11 cellular contexts compared by ENCODE assay signal in genomic region chr22:42500836-42501179, GRCh38. TPM values are rescaled to one million over a fixed set of nuclear protein-coding genes. Genes with fewer than 3 reads are reported as not detected.
DNase-seq lines count a peak whose midpoint lies in the region; ATAC-seq and TF ChIP-seq lines count a peak whose summit lies in the region.
"Had no signal": no experiment of that assay in that cellular context is flagged by ENCODE, and none has a peak within 500 bp of the region (broad histone marks: within the 10 kb centered on the region; RNA-seq: fewer than 3 reads in every experiment).

No MANE protein-coding gene starts in this region.

- H3K9me3 Mint-ChIP-seq in CD8-positive, alpha-beta memory T cell: no peaks in the 10 kb centered on the region
- H3K9me3 Mint-ChIP-seq in activated CD4-positive, alpha-beta memory T cell treated with anti-CD3 and anti-CD28 coated beads for 36 hours: no peaks in the 10 kb centered on the region
- H3K9me3 Mint-ChIP-seq: activated naive CD8-positive, alpha-beta T cell treated with anti-CD3 and anti-CD28 coated beads for 36 hours had no signal

- H3K27me3 ChIP-seq in CD8-positive, alpha-beta memory T cell (ENCODE audit: insufficient read depth, low read length, poor library complexity, severe bottlenecking): no peaks in the 10 kb centered on the region
- H3K27me3 ChIP-seq in left ventricle myocardium inferior (ENCODE audit: low read depth) (no peaks in the 10 kb centered on the region), skeletal muscle satellite cell (ENCODE audit: control insufficient read depth, insufficient read depth, low read length) (peaks cover 13% of the 10 kb centered on the region)

- no peak for ATAC-seq in T-helper 17 cell

- H3K27ac Mint-ChIP-seq in CD8-positive, alpha-beta memory T cell: peak overlapping the region in 1 of 8 donors; percentile 48
- no peak overlapping the region for H3K27ac Mint-ChIP-seq in T-helper 17 cell
- no peak overlapping the region for H3K27ac Mint-ChIP-seq in activated CD4-positive, alpha-beta memory T cell treated with anti-CD3 and anti-CD28 coated beads for 36 hours
- H3K27ac Mint-ChIP-seq: activated naive CD8-positive, alpha-beta T cell treated with anti-CD3 and anti-CD28 coated beads for 36 hours had no signal

- H3K36me3 ChIP-seq in CD8-positive, alpha-beta memory T cell (ENCODE audit: insufficient read depth, low read length): no peaks in the 10 kb centered on the region
- H3K36me3 ChIP-seq in left ventricle myocardium inferior: no peaks in the 10 kb centered on the region
- H3K36me3 ChIP-seq in skeletal muscle satellite cell (ENCODE audit: insufficient read depth, low read length): no peaks in the 10 kb centered on the region

- H3K36me3 Mint-ChIP-seq in CD8-positive, alpha-beta memory T cell: no peaks in the 10 kb centered on the region
- no peaks in the 10 kb centered on the region for H3K36me3 Mint-ChIP-seq in T-helper 17 cell (ENCODE audit: low read depth)
- no peaks in the 10 kb centered on the region for H3K36me3 Mint-ChIP-seq in activated CD4-positive, alpha-beta memory T cell treated with anti-CD3 and anti-CD28 coated beads for 36 hours
- H3K36me3 Mint-ChIP-seq: activated naive CD8-positive, alpha-beta T cell treated with anti-CD3 and anti-CD28 coated beads for 36 hours had no signal

- H3K9me3 ChIP-seq in CD8-positive, alpha-beta memory T cell (ENCODE audit: low read length): no peaks in the 10 kb centered on the region
- H3K9me3 ChIP-seq in T-helper 17 cell (ENCODE audit: control insufficient read depth, low read length, poor library complexity, severe bottlenecking) (no peaks in the 10 kb centered on the region), left ventricle myocardium inferior (replicated peaks) (no peaks in the 10 kb centered on the region), skeletal muscle satellite cell (replicated peaks; ENCODE audit: low read length) (no peaks in the 10 kb centered on the region)

- CTCF ChIA-PET in CD8-positive, alpha-beta memory T cell (lab: Charles Lee): no interaction called here
- CTCF ChIA-PET in activated CD4-positive, alpha-beta memory T cell treated with anti-CD3 and anti-CD28 coated beads for 36 hours (lab: Charles Lee): interaction anchor here (0.7 kb wide), 1 partner anchor 686 kb away, joined by 3 read pairs; no protein-coding TSS in a partner anchor

- no peak overlapping the region for H3K9ac ChIP-seq in skeletal muscle satellite cell (ENCODE audit: low read depth, low read length)

- peak overlapping the region; percentile 49 for H3K4me3 ChIP-seq in CD8-positive, alpha-beta memory T cell (ENCODE audit: low read length)
- H3K4me3 ChIP-seq in left ventricle myocardium inferior (peak overlapping the region; percentile 60), skeletal muscle satellite cell (ENCODE audit: low read length) (peak overlapping the region; percentile 55)

- peaks cover 4% of the 10 kb centered on the region for H3K4me1 ChIP-seq in CD8-positive, alpha-beta memory T cell (ENCODE audit: insufficient read depth, low read length)
- peaks cover 5% of the 10 kb centered on the region for H3K4me1 ChIP-seq in left ventricle myocardium inferior
- no peaks in the 10 kb centered on the region for H3K4me1 ChIP-seq in skeletal muscle satellite cell (ENCODE audit: control insufficient read depth, insufficient read depth, low read length)

- peaks cover 0 to 11% (median 5%) of the 10 kb centered on the region in 3 donors for H3K4me1 Mint-ChIP-seq in CD8-positive, alpha-beta memory T cell
- H3K4me1 Mint-ChIP-seq in T-helper 17 cell: peaks cover 11% of the 10 kb centered on the region
- H3K4me1 Mint-ChIP-seq in activated CD4-positive, alpha-beta memory T cell treated with anti-CD3 and anti-CD28 coated beads for 36 hours (ENCODE audit: low read depth): peaks cover 15% of the 10 kb centered on the region

- DNase-seq in CD8-positive, alpha-beta memory T cell: no peak
- no peak for DNase-seq in T-helper 17 cell
- peak; percentile 25 for DNase-seq in left ventricle myocardium inferior
- no peak for DNase-seq in midbrain (lab: John Stamatoyannopoulos, UW)
- no peak for DNase-seq in activated CD4-positive, alpha-beta memory T cell treated with anti-CD3 and anti-CD28 coated beads for 36 hours
- DNase-seq in COR-L47 (lab: John Stamatoyannopoulos, UW): no peak
- no peak for DNase-seq in NK-92 (lab: John Stamatoyannopoulos, UW; ENCODE audit: unreplicated experiment)
- DNase-seq: GF-D8, NCI-H2171 had no signal

- intact Hi-C loops in left ventricle myocardium inferior (cut with micrococcal nuclease): no loop called here
- intact Hi-C loops in activated CD4-positive, alpha-beta memory T cell treated with anti-CD3 and anti-CD28 coated beads for 36 hours (cut with micrococcal nuclease): no loop called here

- POLR2A ChIA-PET in CD8-positive, alpha-beta memory T cell (lab: Charles Lee): no interaction called here
- POLR2A ChIA-PET in activated CD4-positive, alpha-beta memory T cell treated with anti-CD3 and anti-CD28 coated beads for 36 hours (lab: Charles Lee): no interaction called here

- H3K27ac ChIP-seq in CD8-positive, alpha-beta memory T cell (ENCODE audit: low read depth, low read length): no peak overlapping the region
- no peak overlapping the region for H3K27ac ChIP-seq in left ventricle myocardium inferior (replicated peaks)

- H3K27me3 Mint-ChIP-seq in CD8-positive, alpha-beta memory T cell: no peaks in the 10 kb centered on the region
- no peaks in the 10 kb centered on the region for H3K27me3 Mint-ChIP-seq in T-helper 17 cell
- no peaks in the 10 kb centered on the region for H3K27me3 Mint-ChIP-seq in activated CD4-positive, alpha-beta memory T cell treated with anti-CD3 and anti-CD28 coated beads for 36 hours
- H3K27me3 Mint-ChIP-seq: activated naive CD8-positive, alpha-beta T cell treated with anti-CD3 and anti-CD28 coated beads for 36 hours had no signal

- peak overlapping the region in 6 of 7 donors; percentile 28 to 69 (median 50) for H3K4me3 Mint-ChIP-seq in CD8-positive, alpha-beta memory T cell
- H3K4me3 Mint-ChIP-seq in T-helper 17 cell: peak overlapping the region; percentile 65
- no peak overlapping the region for H3K4me3 Mint-ChIP-seq in activated CD4-positive, alpha-beta memory T cell treated with anti-CD3 and anti-CD28 coated beads for 36 hours

- TF ChIP-seq CTCF in left ventricle myocardium inferior (IDR thresholded peaks at IDR 0.05; ENCODE audit: borderline replicate concordance): no peak

- peak overlapping the region; percentile 78 for H3K4me2 ChIP-seq in skeletal muscle satellite cell (ENCODE audit: low read length)

RNA-seq across cellular contexts. Expression of gene RRP7A, which starts 18.8 kb away (rescaled TPM):
- 100 to 1,000 TPM; 173 to 175 TPM for total RNA-seq in CD8-positive, alpha-beta memory T cell
- polyA plus RNA-seq in CD8-positive, alpha-beta memory T cell: 62.5 TPM
- total RNA-seq in T-helper 17 cell (10 to 100 TPM; 45.7 to 49.0 TPM), left ventricle myocardium inferior (15.8 TPM)
- 30.8 and 46.9 TPM in 2 replicates for total RNA-seq in skeletal muscle satellite cell (2012; rRNA removed)
- total RNA-seq in activated CD4-positive, alpha-beta memory T cell treated with anti-CD3 and anti-CD28 coated beads for 36 hours: 100 to 1,000 TPM; 102 to 108 TPM

RNA-seq across cellular contexts. Expression of gene SERHL2, which starts 52.9 kb away (rescaled TPM):
- 1 to 10 TPM; 1.3 to 1.4 TPM for total RNA-seq in CD8-positive, alpha-beta memory T cell
- 0.60 TPM for polyA plus RNA-seq in CD8-positive, alpha-beta memory T cell
- total RNA-seq in T-helper 17 cell (under 1 TPM; 0.34 to 0.40 TPM), left ventricle myocardium inferior (3.5 TPM)
- 7.6 TPM in 2 replicates for total RNA-seq in skeletal muscle satellite cell (2012; rRNA removed)
- total RNA-seq in activated CD4-positive, alpha-beta memory T cell treated with anti-CD3 and anti-CD28 coated beads for 36 hours: 1 to 10 TPM in 1 of 2 experiments, under 1 TPM in 1; 0.83 to 1.2 TPM
